8 cellular contexts compared by ENCODE assay signal in the genomic region with DNA sequence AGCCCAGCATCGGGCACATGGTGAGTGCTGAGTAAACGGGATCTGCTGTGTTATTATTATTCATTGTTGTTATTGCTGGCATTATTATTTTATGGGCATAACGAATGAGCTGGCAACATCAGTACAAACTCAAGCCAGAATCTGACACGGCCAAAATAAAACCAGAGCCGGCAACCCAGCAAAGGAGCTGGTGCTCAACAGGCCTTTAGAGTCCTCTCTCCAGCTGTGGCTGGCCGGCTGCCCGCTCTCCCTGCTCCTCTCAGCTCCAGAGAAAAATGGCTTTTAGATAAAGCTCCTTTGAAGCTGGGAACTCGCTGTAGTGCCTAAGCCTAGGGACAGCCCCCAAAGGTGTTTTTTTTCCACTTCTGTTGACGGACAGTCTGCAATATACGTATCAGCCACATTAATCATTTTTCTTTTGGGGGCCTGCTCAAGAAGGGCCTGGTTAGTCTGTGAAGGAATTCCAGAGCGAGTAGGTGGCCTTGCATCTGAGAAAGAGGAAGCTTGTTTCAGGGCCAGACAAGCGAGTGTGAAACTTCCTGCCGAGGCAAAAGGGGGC.
A peak's percentile ranks its signal among the peaks of the same experiment; 100 is the strongest.
DNase-seq lines count a peak whose midpoint lies in the region; ATAC-seq and TF ChIP-seq lines count a peak whose summit lies in the region.

No MANE protein-coding gene starts in this region.

- TF ChIP-seq CTCF in thoracic aorta (IDR thresholded peaks at IDR 0.05) (no peak), lower leg skin (IDR thresholded peaks at IDR 0.05) (no peak)

- H3K4me1 ChIP-seq in thoracic aorta (ENCODE audit: control insufficient read depth in 1 of 2, low read depth in 2 of 2) = peaks cover 4 to 17% of the 10 kb centered on the region in 2 donors

- no peak for TF ChIP-seq POLR2A in lower leg skin (IDR thresholded peaks at IDR 0.05)

- H3K4me3 ChIP-seq in thoracic aorta (peak overlapping the region; percentile 66), lower leg skin (ENCODE audit: low read depth, poor library complexity, severe bottlenecking) (no peak overlapping the region)

- H3K27ac ChIP-seq in layer of hippocampus (ENCODE audit: low read depth, low read length) (peak overlapping the region; percentile 62), thoracic aorta (peak overlapping the region; percentile 72 to 77)

- H3K27me3 ChIP-seq in layer of hippocampus (ENCODE audit: control insufficient read depth, insufficient read depth, low read length) = no peaks in the 10 kb centered on the region
- H3K27me3 ChIP-seq in thoracic aorta (replicated peaks; ENCODE audit: insufficient read depth) = no peaks in the 10 kb centered on the region

- H3K36me3 ChIP-seq in thoracic aorta = no peaks in the 10 kb centered on the region

- H3K9me3 ChIP-seq in thoracic aorta = no peaks in the 10 kb centered on the region

- peak; percentile 48 for ATAC-seq in HG03432 (IDR thresholded peaks at IDR 0.05; ENCODE audit: unreplicated experiment)
- ATAC-seq in thoracic aorta (ENCODE audit: insufficient number of reproducible peaks, low FRiP score, low read depth) = peak; percentile 59
- ATAC-seq in GM18873 (IDR thresholded peaks at IDR 0.05; ENCODE audit: low FRiP score, unreplicated experiment) = no peak
- ATAC-seq in HG02623 (IDR thresholded peaks at IDR 0.05; ENCODE audit: unreplicated experiment) = no peak

- intact Hi-C loops in lower leg skin (cut with DNase I; ENCODE audit: low total_unique reads) = no loop called here

- peak in 54 of 56 donors; percentile 7 to 87 (median 61) for DNase-seq in amygdala (lab: John Stamatoyannopoulos, UW)
- peak; percentile 26 for DNase-seq in thoracic aorta (ENCODE audit: low spot score)
- DNase-seq in NCI-H524 (lab: John Stamatoyannopoulos, UW) = no peak
- DNase-seq in lower leg skin (ENCODE audit: low spot score in 2 of 2) = no peak

- 30 to 38% methylated on average over 13 of the region's 13 CpGs for WGBS in lower leg skin, 2 donors

Comparison
In these comparisons a context has a peak if more than half of its experiments do, and no peak if none do; other contexts are left out.
1. ATAC-seq: peak in HG03432 (single experiment) and thoracic aorta (single experiment); none in GM18873 (single experiment) and HG02623 (single experiment).
2. DNase-seq: peak in amygdala (54 of 56) and thoracic aorta (single experiment); none in NCI-H524 (0 of 2) and lower leg skin (0 of 2).